Comparison of ENCODE assay signal across 16 cellular contexts in the genomic region with DNA sequence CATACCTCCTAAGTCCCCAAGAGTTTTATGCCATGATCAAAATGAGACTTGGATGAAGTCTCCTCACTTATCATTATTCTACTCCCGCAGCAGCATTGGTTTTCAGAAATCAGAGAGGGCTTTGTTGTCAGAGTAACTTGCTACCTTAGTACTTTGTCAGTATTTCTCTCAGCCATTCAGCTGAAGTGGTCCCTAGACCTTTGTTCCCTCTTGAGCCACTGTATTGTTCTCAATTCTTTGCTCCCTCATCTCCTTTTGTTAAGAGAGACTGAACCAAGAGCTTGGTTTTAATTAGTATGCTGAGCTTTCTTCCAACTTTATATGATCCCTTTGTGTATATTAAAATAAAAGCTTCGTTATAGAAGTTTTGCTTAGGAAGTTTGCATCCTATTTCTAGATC.
DNase-seq lines count a peak whose midpoint lies in the region; ATAC-seq lines count a peak whose summit lies in the region.
"Had no signal": no experiment of that assay in that cellular context is flagged by ENCODE, and none has a peak within 500 bp of the region (broad histone marks: within the 10 kb centered on the region; RNA-seq: fewer than 3 reads in every experiment).

No MANE protein-coding gene starts in this region.

- no peak overlapping the region for H3K4me3 Mint-ChIP-seq in activated naive CD4-positive, alpha-beta T cell treated with anti-CD3 and anti-CD28 coated beads, Interleukin-2, amount 50 U/mL, for 24 hours

- intact Hi-C loops in aorta (cut with DNase I): no loop called here

- ATAC-seq in activated naive CD4-positive, alpha-beta T cell treated with anti-CD3 and anti-CD28 coated beads, Interleukin-2, amount 50 U/mL, for 72 hours: no peak
- ATAC-seq in aorta (ENCODE audit: low FRiP score) (no peak), HG02884 (IDR thresholded peaks at IDR 0.05; ENCODE audit: unreplicated experiment) (no peak)
- ATAC-seq: left colon had no signal

- H3K27ac ChIP-seq in mesodermal cell (ENCODE audit: low read depth, low read length, severe bottlenecking) (peak overlapping the region; percentile 73), aorta (ENCODE audit: low read depth in 1 of 2, low read length in 2 of 2) (peak overlapping the region; percentile 74 to 90)
- H3K27ac ChIP-seq: suprapubic skin had no signal

- H3K9me3 Mint-ChIP-seq in activated naive CD4-positive, alpha-beta T cell treated with anti-CD3 and anti-CD28 coated beads, Interleukin-2, amount 50 U/mL, for 24 hours: no peaks in the 10 kb centered on the region
- peaks cover 0 to 20% of the 10 kb centered on the region in 2 donors for H3K9me3 Mint-ChIP-seq in activated naive CD4-positive, alpha-beta T cell treated with anti-CD3 and anti-CD28 coated beads, Interleukin-2, amount 50 U/mL, for 72 hours

- no peaks in the 10 kb centered on the region for H3K9me3 ChIP-seq in mesodermal cell (ENCODE audit: control insufficient read depth, low read length)
- no peaks in the 10 kb centered on the region for H3K9me3 ChIP-seq in aorta (ENCODE audit: control insufficient read depth, low read length)
- H3K9me3 ChIP-seq: suprapubic skin had no signal

- H3K36me3 ChIP-seq in mesodermal cell (ENCODE audit: control insufficient read depth, insufficient read depth, low read length): no peaks in the 10 kb centered on the region
- no peaks in the 10 kb centered on the region for H3K36me3 ChIP-seq in aorta (ENCODE audit: control insufficient read depth in 1 of 2, insufficient read depth in 2 of 2, low read length in 1 of 2)
- H3K36me3 ChIP-seq: suprapubic skin had no signal

- H3K4me1 ChIP-seq in mesodermal cell (ENCODE audit: control insufficient read depth, insufficient read depth, low read length, poor library complexity, severe bottlenecking) (peaks cover 2% of the 10 kb centered on the region), aorta (ENCODE audit: control insufficient read depth in 1 of 2, insufficient read depth in 2 of 2, low read length in 2 of 2) (peaks cover 3 to 11% of the 10 kb centered on the region in 2 donors)

- no peaks in the 10 kb centered on the region for H3K27me3 ChIP-seq in aorta (ENCODE audit: control insufficient read depth in 1 of 2, insufficient read depth in 2 of 2, low read length in 1 of 2)
- H3K27me3 ChIP-seq: suprapubic skin had no signal

- H3K27ac Mint-ChIP-seq in activated naive CD4-positive, alpha-beta T cell treated with anti-CD3 and anti-CD28 coated beads, Interleukin-2, amount 50 U/mL, for 24 hours: peak overlapping the region; percentile 46
- peak overlapping the region; percentile 91 to 92 for H3K27ac Mint-ChIP-seq in activated naive CD4-positive, alpha-beta T cell treated with anti-CD3 and anti-CD28 coated beads, Interleukin-2, amount 50 U/mL, for 72 hours

- WGBS in mesodermal cell (ENCODE audit: insufficient coverage in 2 of 2), 2 experiments: no CpG with 5 or more reads among the region's 2 CpGs
- WGBS in aorta, 2 donors: 70 to 80% methylated on average over 2 of the region's 2 CpGs

- H3K27me3 Mint-ChIP-seq in activated naive CD4-positive, alpha-beta T cell treated with anti-CD3 and anti-CD28 coated beads, Interleukin-2, amount 50 U/mL, for 24 hours: no peaks in the 10 kb centered on the region

- no peak for DNase-seq in activated naive CD4-positive, alpha-beta T cell (lab: John Stamatoyannopoulos, UW)
- no peak for DNase-seq in activated naive CD4-positive, alpha-beta T cell treated with anti-CD3 and anti-CD28 coated beads, Interleukin-2, amount 50 U/mL, for 72 hours (ENCODE audit: low spot score in 2 of 2)
- DNase-seq in aorta: no peak
- no peak for DNase-seq in DMS53 treated with DMSO at 0.1 percent for 48 hours (lab: John Stamatoyannopoulos, UW; ENCODE audit: unreplicated experiment)
- DNase-seq in cerebellar nuclear complex (lab: John Stamatoyannopoulos, UW): no peak
- DNase-seq: activated CD4-positive, CD25-positive, alpha-beta regulatory T cell treated with anti-CD3 and anti-CD28 coated beads, Interleukin-2, amount 50 U/mL, for 72 hours; central memory CD4-positive, alpha-beta T cell; foreskin fibroblast; left colon; NCI-H1930; NCI-H524 treated with DMSO at 0.1 percent for 48 hours; posterior cingulate gyrus had no signal

- H3K4me3 ChIP-seq in mesodermal cell (ENCODE audit: extremely low read depth, insufficient read depth, low read length, poor library complexity, severe bottlenecking) (no peak overlapping the region), aorta (ENCODE audit: low read length in 2 of 2) (no peak overlapping the region)
- H3K4me3 ChIP-seq: suprapubic skin had no signal

- H3K36me3 Mint-ChIP-seq in activated naive CD4-positive, alpha-beta T cell treated with anti-CD3 and anti-CD28 coated beads, Interleukin-2, amount 50 U/mL, for 24 hours: peaks cover 36% of the 10 kb centered on the region
- H3K36me3 Mint-ChIP-seq in activated naive CD4-positive, alpha-beta T cell treated with anti-CD3 and anti-CD28 coated beads, Interleukin-2, amount 50 U/mL, for 72 hours: peaks cover 24 to 59% of the 10 kb centered on the region in 2 donors

- H3K4me1 Mint-ChIP-seq in activated naive CD4-positive, alpha-beta T cell treated with anti-CD3 and anti-CD28 coated beads, Interleukin-2, amount 50 U/mL, for 24 hours: peaks cover 82% of the 10 kb centered on the region
